ENCODE assay signal across 20 cellular contexts in genomic region chr11:41256060-41256459, GRCh38.
"Had no signal": no experiment of that assay in that cellular context is flagged by ENCODE, and none has a peak within 500 bp of the region (broad histone marks: within the 10 kb centered on the region; RNA-seq: fewer than 3 reads in every experiment).

No MANE protein-coding gene starts in this region.

- H3K27ac ChIP-seq: foreskin keratinocyte, left ventricle myocardium inferior, lower lobe of right lung, neutrophil, psoas muscle, right lobe of liver, suprapubic skin, thyroid gland had no signal

- DNase-seq: effector CD4-positive, alpha-beta T cell; endodermal cell; erythroblast; foreskin keratinocyte; immature natural killer cell; left cardiac atrium; left ventricle myocardium inferior; lower lobe of right lung; naive thymus-derived CD4-positive, alpha-beta T cell; nephron progenitor cell; psoas muscle; retina; right lobe of liver; stimulated activated CD4-positive, alpha-beta T cell treated with anti-CD3 and anti-CD28 coated beads, Interleukin-4, amount 100 ng/mL, for 1 hour; stimulated activated CD8-positive, alpha-beta memory T cell treated with anti-CD3 and anti-CD28 coated beads, Interleukin-4, amount 100 ng/mL, for 48 hours; stimulated activated naive CD8-positive, alpha-beta T cell treated with anti-CD3 and anti-CD28 coated beads, Interleukin-15, Interleukin-2, amounts not matched to agents 100 U/mL and 50 U/mL, for 24 hours; thyroid gland had no signal

- ATAC-seq: foreskin keratinocyte; left cardiac atrium; lower lobe of right lung; naive thymus-derived CD4-positive, alpha-beta T cell; psoas muscle; right lobe of liver; stimulated activated effector memory CD8-positive, alpha-beta T cell treated with anti-CD3 and anti-CD28 coated beads, Interleukin-12 subunit alpha, Interleukin-12 subunit beta, amount 100 ng/mL, for 72 hours; stimulated activated naive CD8-positive, alpha-beta T cell treated with anti-CD3 and anti-CD28 coated beads, Interleukin-15, Interleukin-2, amounts not matched to agents 100 U/mL and 50 U/mL, for 24 hours had no signal
